17 cellular contexts compared by ENCODE assay signal in genomic region chr1:200314085-200314750, GRCh38.
DNase-seq lines count a peak whose midpoint lies in the region; ATAC-seq and TF ChIP-seq lines count a peak whose summit lies in the region.
"Had no signal": no experiment of that assay in that cellular context is flagged by ENCODE, and none has a peak within 500 bp of the region (broad histone marks: within the 10 kb centered on the region; RNA-seq: fewer than 3 reads in every experiment).

No MANE protein-coding gene starts in this region.

- no peak overlapping the region for H2AFZ ChIP-seq in PC-9

- peak overlapping the region; percentile 28 for H3K4me2 ChIP-seq in PC-9

- H3K27ac ChIP-seq in PC-9: peak overlapping the region; percentile 49
- no peak overlapping the region for H3K27ac ChIP-seq in uterus
- H3K27ac ChIP-seq: suprapubic skin had no signal

- H3K79me2 ChIP-seq in PC-9 (ENCODE audit: low read depth): no peaks in the 10 kb centered on the region

- no TSS peak for BruUV-seq in PC-9 (replicated peaks; lab: Mats Ljungman, UMichigan)

- intact Hi-C loops in PC-9 (cut with micrococcal nuclease; ENCODE audit: unreplicated experiment) (no loop called here), uterus (cut with DNase I; ENCODE audit: low total_unique reads) (no loop called here), sciatic nerve (cut with DNase I) (no loop called here)

- CTCF ChIA-PET in PC-9 (lab: Charles Lee): no interaction called here

- H3K4me1 ChIP-seq in PC-9 (replicated peaks; ENCODE audit: insufficient read depth) (peaks cover 25% of the 10 kb centered on the region), uterus (no peaks in the 10 kb centered on the region)
- H3K4me1 ChIP-seq: suprapubic skin had no signal

- H3K4me1 Mint-ChIP-seq in nephron progenitor cell: peaks cover 62% of the 10 kb centered on the region
- H3K4me1 Mint-ChIP-seq: activated naive CD8-positive, alpha-beta T cell treated with anti-CD3 and anti-CD28 coated beads for 36 hours had no signal

- ATAC-seq in GM19463 (IDR thresholded peaks at IDR 0.05; ENCODE audit: unreplicated experiment) (no peak), sciatic nerve (no peak)
- ATAC-seq: GM12878, left cardiac atrium had no signal

- POLR2A ChIA-PET in PC-9 (lab: Charles Lee; ENCODE audit: unreplicated experiment): interaction anchor here (0.6 kb wide), 1 partner anchor 585 kb away, joined by 4 read pairs; no protein-coding TSS in a partner anchor

- H3K9me3 ChIP-seq in PC-9 (ENCODE audit: insufficient read depth, low read depth) (no peaks in the 10 kb centered on the region), uterus (no peaks in the 10 kb centered on the region)
- H3K9me3 ChIP-seq: suprapubic skin had no signal

- H3K36me3 Mint-ChIP-seq in nephron progenitor cell (ENCODE audit: low read depth): no peaks in the 10 kb centered on the region
- H3K36me3 Mint-ChIP-seq: activated naive CD8-positive, alpha-beta T cell treated with anti-CD3 and anti-CD28 coated beads for 36 hours had no signal

- H3K27me3 ChIP-seq in PC-9 (ENCODE audit: insufficient read depth, low read depth): no peaks in the 10 kb centered on the region
- H3K27me3 ChIP-seq in uterus: no peaks in the 10 kb centered on the region

- DNase-seq in AG08395 (ENCODE audit: low spot score): peak; percentile 63
- DNase-seq in PC-9: peak in 1 of 2 experiments; percentile 89
- DNase-seq in fibroblast of gingiva (ENCODE audit: low read depth): peak; percentile 70
- no peak for DNase-seq in nephron progenitor cell
- no peak for DNase-seq in uterus
- no peak for DNase-seq in sciatic nerve (ENCODE audit: low spot score)
- DNase-seq in LoVo (ENCODE audit: low spot score): no peak
- DNase-seq: activated CD4-positive, CD25-positive, alpha-beta regulatory T cell; activated naive CD8-positive, alpha-beta T cell treated with anti-CD3 and anti-CD28 coated beads for 36 hours; DMS153; glutamatergic neuron; left cardiac atrium; NCI-H2081 had no signal

- H3K36me3 ChIP-seq in PC-9 (ENCODE audit: low read depth) (no peaks in the 10 kb centered on the region), uterus (no peaks in the 10 kb centered on the region)
- H3K36me3 ChIP-seq: suprapubic skin had no signal

- no peak for TF ChIP-seq POLR2A in uterus (IDR thresholded peaks at IDR 0.05)

- no peaks in the 10 kb centered on the region for H4K20me1 ChIP-seq in PC-9 (ENCODE audit: insufficient read depth)

- no peak; the same call in 1 of the 2 replicates for TF ChIP-seq CTCF in PC-9 (conservative IDR thresholded peaks at IDR 0.05)
- TF ChIP-seq CTCF in nephron progenitor cell (IDR thresholded peaks at IDR 0.05): no peak
- no peak for TF ChIP-seq CTCF in uterus (IDR thresholded peaks at IDR 0.05)

- peaks cover 2% of the 10 kb centered on the region for H3K27me3 Mint-ChIP-seq in nephron progenitor cell (ENCODE audit: low read depth, poor library complexity)

- H3K4me3 ChIP-seq in PC-9: no peak overlapping the region
- H3K4me3 ChIP-seq in uterus: no peak overlapping the region
- H3K4me3 ChIP-seq: GM12878, suprapubic skin had no signal

- H3F3A ChIP-seq in PC-9 (ENCODE audit: insufficient read depth, low read depth): peaks cover 4% of the 10 kb centered on the region

- H3K27ac Mint-ChIP-seq in nephron progenitor cell: no peak overlapping the region
- H3K27ac Mint-ChIP-seq: activated naive CD8-positive, alpha-beta T cell treated with anti-CD3 and anti-CD28 coated beads for 36 hours had no signal

- no peaks in the 10 kb centered on the region for H3K9me3 Mint-ChIP-seq in nephron progenitor cell
- H3K9me3 Mint-ChIP-seq: activated naive CD8-positive, alpha-beta T cell treated with anti-CD3 and anti-CD28 coated beads for 36 hours; neural crest cell had no signal

- no peaks in the 10 kb centered on the region for H3K9me2 ChIP-seq in PC-9 (ENCODE audit: insufficient read depth)

- peak overlapping the region; percentile 44 for H3K4me3 Mint-ChIP-seq in nephron progenitor cell
- H3K4me3 Mint-ChIP-seq: activated naive CD8-positive, alpha-beta T cell treated with anti-CD3 and anti-CD28 coated beads for 36 hours; neural crest cell had no signal

Comparison
In these comparisons a context has a peak if more than half of its experiments do, and no peak if none do; other contexts are left out.
1. DNase-seq: peak in AG08395 (single experiment) and fibroblast of gingiva (single experiment); none in nephron progenitor cell (single experiment), uterus (0 of 2), sciatic nerve (single experiment) and LoVo (single experiment).